In genomic region chr22:19909350-19910179, GRCh38 we compare ENCODE assay signal across 8 cellular contexts. TPM values are rescaled to one million over a fixed set of nuclear protein-coding genes. Genes with fewer than 3 reads are reported as not detected.
A peak's percentile ranks its signal among the peaks of the same experiment; 100 is the strongest.
DNase-seq lines count a peak whose midpoint lies in the region; ATAC-seq, FAIRE-seq and TF ChIP-seq lines count a peak whose summit lies in the region.

No MANE protein-coding gene starts in this region.

- H2AFZ ChIP-seq in osteoblast (ENCODE audit: low read length), result no peak overlapping the region

- H3K4me2 ChIP-seq in osteoblast (ENCODE audit: insufficient read depth, low read length), result no peak overlapping the region

- DNase-seq in DMS153 treated with DMSO at 0.1 percent for 48 hours (lab: John Stamatoyannopoulos, UW; ENCODE audit: unreplicated experiment) (peak; percentile 64), LoVo (ENCODE audit: low spot score) (peak; percentile 79), SJCRH30 (peak; percentile 81 to 93), frontal cortex (ENCODE audit: low spot score in 2 of 2) (peak; percentile 75 to 89), osteoblast (ENCODE audit: insufficient read length, low spot score, missing footprints) (peak; percentile 93), thoracic aorta (ENCODE audit: low spot score) (peak; percentile 64)
- DNase-seq in activated effector memory CD4-positive, alpha-beta T cell treated with Interleukin-2 at 50 U/mL for 16 hours, result peak; percentile 70

- TF ChIP-seq CTCF in osteoblast (IDR thresholded peaks at IDR 0.05; ENCODE audit: extremely low read depth, low read depth, low read length) (peak; percentile 87), thoracic aorta (IDR thresholded peaks at IDR 0.05) (peak; percentile 90)

- H3K4me1 ChIP-seq in SJCRH30 (peaks cover 20% of the 10 kb centered on the region), osteoblast (ENCODE audit: insufficient read depth, low read length) (no peaks in the 10 kb centered on the region), thoracic aorta (ENCODE audit: control insufficient read depth in 1 of 2, low read depth in 2 of 2) (no peaks in the 10 kb centered on the region)

- no peaks in the 10 kb centered on the region for H4K20me1 ChIP-seq in osteoblast (ENCODE audit: insufficient read depth, low read length)

- ATAC-seq in thoracic aorta (ENCODE audit: insufficient number of reproducible peaks, low FRiP score, low read depth) (peak; percentile 55), HG02623 (IDR thresholded peaks at IDR 0.05; ENCODE audit: unreplicated experiment) (no peak)

- H3K9me3 ChIP-seq in SJCRH30 (replicated peaks) (peaks cover 4% of the 10 kb centered on the region; the same call in 1 of the 2 replicates), osteoblast (ENCODE audit: low read depth, low read length) (no peaks in the 10 kb centered on the region), thoracic aorta (no peaks in the 10 kb centered on the region)

- H3K79me2 ChIP-seq in osteoblast (ENCODE audit: insufficient read depth, low read length), result no peaks in the 10 kb centered on the region

- H3K27ac ChIP-seq in SJCRH30 (no peak overlapping the region), osteoblast (ENCODE audit: low read depth, low read length) (no peak overlapping the region), thoracic aorta (no peak overlapping the region)

- H3K27me3 ChIP-seq in SJCRH30, result no peaks in the 10 kb centered on the region
- H3K27me3 ChIP-seq in osteoblast (ENCODE audit: insufficient read depth, low read length), result no peaks in the 10 kb centered on the region
- H3K27me3 ChIP-seq in thoracic aorta (replicated peaks; ENCODE audit: insufficient read depth), result no peaks in the 10 kb centered on the region

- H3K36me3 ChIP-seq in SJCRH30 (peaks cover 16% of the 10 kb centered on the region), osteoblast (ENCODE audit: insufficient read depth, low read length) (peaks cover 15% of the 10 kb centered on the region), thoracic aorta (peaks cover 22% of the 10 kb centered on the region)

- no peak for FAIRE-seq in frontal cortex (lab: Jason Lieb, UNC)

- H3K4me3 ChIP-seq in SJCRH30 (no peak overlapping the region), osteoblast (ENCODE audit: insufficient read depth, low read length) (no peak overlapping the region), thoracic aorta (no peak overlapping the region)

RNA-seq across cellular contexts. Expression of gene COMT, which starts 32.0 kb away (rescaled TPM):
- total RNA-seq in SJCRH30 (2014; rRNA removed; shearing (Covaris generic)), result 69.2 and 74.6 TPM in 2 replicates
- total RNA-seq in frontal cortex (26.5 TPM), osteoblast (220 and 288 TPM in 2 replicates), thoracic aorta (100 to 1,000 TPM; 230 to 300 TPM)

RNA-seq across cellular contexts. Expression of gene TXNRD2, which starts 32.1 kb away (rescaled TPM):
- 17.0 and 17.2 TPM in 2 replicates for total RNA-seq in SJCRH30 (2014; rRNA removed; shearing (Covaris generic))
- total RNA-seq in frontal cortex (15.5 TPM), osteoblast (19.5 and 21.5 TPM in 2 replicates), thoracic aorta (10 to 100 TPM; 27.4 to 37.6 TPM)

RNA-seq across cellular contexts. Expression of gene GNB1L, which starts 54.9 kb away (rescaled TPM):
- 12.3 and 12.6 TPM in 2 replicates for total RNA-seq in SJCRH30 (2014; rRNA removed; shearing (Covaris generic))
- total RNA-seq in frontal cortex (2.9 TPM), osteoblast (4.0 and 5.6 TPM in 2 replicates), thoracic aorta (1 to 10 TPM; 2.3 to 7.7 TPM)

RNA-seq across cellular contexts. Expression of gene RTL10, which starts 54.9 kb away (rescaled TPM):
- total RNA-seq in SJCRH30 (2014; rRNA removed; shearing (Covaris generic)), result 16.2 and 19.1 TPM in 2 replicates
- total RNA-seq in frontal cortex (13.0 TPM), osteoblast (10.3 and 11.9 TPM in 2 replicates), thoracic aorta (10 to 100 TPM; 11.8 to 17.2 TPM)
